In genomic region chr21:16419188-16419874, GRCh38 we compare ENCODE assay signal across 8 cellular contexts.
A peak's percentile ranks its signal among the peaks of the same experiment; 100 is the strongest.
DNase-seq lines count a peak whose midpoint lies in the region; ATAC-seq, FAIRE-seq and TF ChIP-seq lines count a peak whose summit lies in the region.

No MANE protein-coding gene starts in this region.

- no peak overlapping the region for H3K27ac ChIP-seq in IMR-90 (ENCODE audit: insufficient read depth, low read length)

- H4K5ac ChIP-seq in IMR-90 (ENCODE audit: low read depth, low read length), result no peak overlapping the region

- no peaks in the 10 kb centered on the region for H3K9me1 ChIP-seq in IMR-90 (ENCODE audit: insufficient read depth, low read length)

- FAIRE-seq in islet of Langerhans (lab: Jason Lieb, UNC), result peak; percentile 27

- no peak overlapping the region for H2AK9ac ChIP-seq in IMR-90 (replicated peaks; ENCODE audit: low read depth, low read length, poor library complexity)

- H2AFZ ChIP-seq in IMR-90 (replicated peaks; ENCODE audit: low read length, poor library complexity), result no peak overlapping the region

- H2BK15ac ChIP-seq in IMR-90 (ENCODE audit: low read depth, low read length), result no peak overlapping the region

- no peak overlapping the region for H3K18ac ChIP-seq in IMR-90 (ENCODE audit: low read depth, low read length)

- H4K91ac ChIP-seq in IMR-90 (ENCODE audit: insufficient read depth, low read depth, low read length), result no peak overlapping the region

- H3K4me3 ChIP-seq in IMR-90 (ENCODE audit: insufficient read depth, low read depth, low read length) (no peak overlapping the region), astrocyte of the cerebellum (ENCODE audit: low read depth, low read length) (peak overlapping the region; percentile 55)

- no peaks in the 10 kb centered on the region for H3K4me1 ChIP-seq in IMR-90 (ENCODE audit: control insufficient read depth, insufficient read depth, low read length)

- H3K4me2 ChIP-seq in IMR-90 (ENCODE audit: low read depth, low read length), result no peak overlapping the region; the same call in 1 of the 2 replicates

- 17% methylated on average over 2 of the region's 13 CpGs; no CpG with 5 or more reads in 1 of the 2 experiments for WGBS in IMR-90 (ENCODE audit: extremely low coverage in 2 of 2, insufficient read length in 1 of 2), 2 experiments

- H2BK5ac ChIP-seq in IMR-90 (ENCODE audit: low read depth, low read length, poor library complexity, severe bottlenecking), result no peak overlapping the region

- dilution Hi-C loops in IMR-90 (cut with HindIII; ENCODE audit: low sequenced_read_pairs, unreplicated experiment), result no loop called here

- no peak for TF ChIP-seq RAD21 in IMR-90 (IDR thresholded peaks at IDR 0.05; ENCODE audit: low read length)

- no TSS peak for BruUV-seq in IMR-90 (replicated peaks; lab: Mats Ljungman, UMichigan)

- H4K20me1 ChIP-seq in IMR-90 (ENCODE audit: insufficient read depth, low read length), result no peaks in the 10 kb centered on the region

- no peak for TF ChIP-seq POLR2A in IMR-90 (IDR thresholded peaks at IDR 0.05; ENCODE audit: low read depth, low read length)

- H3K36me3 ChIP-seq in IMR-90 (ENCODE audit: control insufficient read depth, insufficient read depth, low read length), result no peaks in the 10 kb centered on the region

- H3K56ac ChIP-seq in IMR-90 (ENCODE audit: extremely low read depth, insufficient read depth, low read length), result no peak overlapping the region

- no peak overlapping the region for H2AK5ac ChIP-seq in IMR-90 (ENCODE audit: low read depth, low read length)

- no peak overlapping the region for H3K4ac ChIP-seq in IMR-90 (ENCODE audit: low read depth, low read length)

- no peak overlapping the region for H3K23ac ChIP-seq in IMR-90 (ENCODE audit: low read depth, low read length)

- H3K9ac ChIP-seq in IMR-90 (ENCODE audit: low read depth, low read length), result no peak overlapping the region

- in situ Hi-C loops in IMR-90 (cut with MboI; ENCODE audit: low sequenced_read_pairs), result no loop called here
- in situ Hi-C loops in astrocyte of the cerebellum (cut with HindIII; ENCODE audit: low sequenced_read_pairs), result no loop called here

- no peaks in the 10 kb centered on the region for H3K9me3 ChIP-seq in IMR-90 (ENCODE audit: control insufficient read depth, insufficient read depth, low read length)

- peak; percentile 57 for DNase-seq in IMR-90
- peak; percentile 91 for DNase-seq in astrocyte of the cerebellum (ENCODE audit: low read depth)
- peak; percentile 69 for DNase-seq in stromal cell of bone marrow (ENCODE audit: low read depth)
- no peak for DNase-seq in SKM-1 treated with dmso at 0.1 percent for 144 hours (lab: John Stamatoyannopoulos, UW; ENCODE audit: unreplicated experiment)

- H4K8ac ChIP-seq in IMR-90 (ENCODE audit: low read depth in 2 of 2, low read length in 2 of 2), result no peak overlapping the region

- H3K14ac ChIP-seq in IMR-90 (replicated peaks; ENCODE audit: low read depth, low read length), result no peak overlapping the region

- peak; percentile 73 for ATAC-seq in IMR-90 (ENCODE audit: low read depth)
- no peak for ATAC-seq in HG03378 (IDR thresholded peaks at IDR 0.05; ENCODE audit: unreplicated experiment)
- ATAC-seq in GM18502 (IDR thresholded peaks at IDR 0.05; ENCODE audit: poor library complexity, unreplicated experiment), result no peak
- no peak for ATAC-seq in HG02642 (IDR thresholded peaks at IDR 0.05; ENCODE audit: poor library complexity, unreplicated experiment)

- no peaks in the 10 kb centered on the region for H3K27me3 ChIP-seq in IMR-90 (ENCODE audit: control insufficient read depth, insufficient read depth, low read length)

- TF ChIP-seq CTCF in IMR-90 (conservative IDR thresholded peaks at IDR 0.05; ENCODE audit: low read depth, low read length) (no peak), astrocyte of the cerebellum (IDR thresholded peaks at IDR 0.05; ENCODE audit: low read depth, low read length, missing control alignments) (no peak)

- CTCF ChIA-PET in IMR-90 (lab: Yijun Ruan, JAX), result interaction anchor here (0.6 to 1.2 kb wide), 2 partner anchors 13 to 954 kb away, joined by 3 read pairs; no protein-coding TSS in a partner anchor

- H2BK20ac ChIP-seq in IMR-90 (ENCODE audit: low read depth, low read length), result no peak overlapping the region

- no peak overlapping the region for H2BK120ac ChIP-seq in IMR-90 (ENCODE audit: low read depth, low read length)

- POLR2A ChIA-PET in IMR-90 (lab: Charles Lee; ENCODE audit: unreplicated experiment), result no interaction called here

- H3K79me1 ChIP-seq in IMR-90 (ENCODE audit: low read depth in 1 of 2, low read length in 2 of 2), result no peaks in the 10 kb centered on the region

- intact Hi-C loops in IMR-90 (cut with micrococcal nuclease), result no loop called here

TF ChIP-seq in IMR-90, 13 proteins besides CTCF, POLR2A, EP300 and RAD21:
- TF ChIP-seq CHD1 (IDR thresholded peaks at IDR 0.05; ENCODE audit: low read depth, low read length), result no peak
- TF ChIP-seq FOS (IDR thresholded peaks at IDR 0.05; ENCODE audit: low read depth, low read length), result no peak
- TF ChIP-seq MAZ (IDR thresholded peaks at IDR 0.05; ENCODE audit: borderline replicate concordance, low read depth, low read length), result no peak
- TF ChIP-seq CEBPB (IDR thresholded peaks at IDR 0.05; ENCODE audit: low read depth, low read length), result no peak
- no peak for TF ChIP-seq BHLHE40 (IDR thresholded peaks at IDR 0.05; ENCODE audit: low read depth, low read length)
- TF ChIP-seq RCOR1 (IDR thresholded peaks at IDR 0.05; ENCODE audit: insufficient replicate concordance, low read length), result no peak
- TF ChIP-seq ELK1 (IDR thresholded peaks at IDR 0.05; ENCODE audit: borderline replicate concordance, low read depth, low read length), result no peak
- no peak for TF ChIP-seq MAFK (IDR thresholded peaks at IDR 0.05; ENCODE audit: low read depth, low read length)
- TF ChIP-seq MXI1 (IDR thresholded peaks at IDR 0.05; ENCODE audit: borderline replicate concordance, low read depth, low read length), result no peak
- TF ChIP-seq RFX5 (IDR thresholded peaks at IDR 0.05; ENCODE audit: low read depth, low read length), result no peak
- no peak for TF ChIP-seq SMC3 (IDR thresholded peaks at IDR 0.05; ENCODE audit: low read depth, low read length)
- TF ChIP-seq NFE2L2 (IDR thresholded peaks at IDR 0.05; ENCODE audit: low read depth, low read length), result no peak
- TF ChIP-seq USF2 (IDR thresholded peaks at IDR 0.05; ENCODE audit: low read depth, low read length), result no peak
TF ChIP-seq in IMR-90: peak in this region for 0.
